15 cellular contexts compared by ENCODE assay signal in the genomic region with DNA sequence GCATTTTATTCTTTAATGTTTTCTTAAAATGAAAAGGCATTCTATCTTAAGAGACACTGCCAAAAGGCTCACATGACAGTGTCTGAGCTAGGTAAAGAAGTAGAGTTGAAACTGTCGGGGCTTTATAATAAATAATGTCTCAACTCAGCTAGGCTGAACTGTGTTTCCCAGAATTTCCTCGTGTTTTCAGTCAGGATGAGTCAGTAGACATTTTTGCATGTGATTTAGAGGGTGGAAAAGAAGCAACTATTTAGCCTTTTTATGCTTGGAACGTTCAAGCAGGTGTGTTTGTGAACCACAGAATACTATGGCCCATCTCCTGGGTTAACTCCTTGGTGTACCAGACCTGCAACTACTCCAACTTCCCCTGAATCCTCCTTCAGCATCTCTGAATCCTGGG. TPM values are rescaled to one million over a fixed set of nuclear protein-coding genes. Genes with fewer than 3 reads are reported as not detected.
DNase-seq lines count a peak whose midpoint lies in the region; ATAC-seq and TF ChIP-seq lines count a peak whose summit lies in the region.
"Had no signal": no experiment of that assay in that cellular context is flagged by ENCODE, and none has a peak within 500 bp of the region (broad histone marks: within the 10 kb centered on the region; RNA-seq: fewer than 3 reads in every experiment).

No MANE protein-coding gene starts in this region.

- TF ChIP-seq CTCF in AG10803 (conservative IDR thresholded peaks at IDR 0.05; ENCODE audit: low read length) (no peak), SK-N-SH (IDR thresholded peaks at IDR 0.05) (no peak), esophagus muscularis mucosa (IDR thresholded peaks at IDR 0.05) (no peak), omental fat pad (IDR thresholded peaks at IDR 0.05) (no peak)

- H3K4me3 ChIP-seq in AG10803 (ENCODE audit: low read length): no peak overlapping the region
- H3K4me3 ChIP-seq in SK-N-SH (ENCODE audit: low read depth in 2 of 2, low read length in 1 of 2): no peak overlapping the region
- H3K4me3 ChIP-seq in esophagus muscularis mucosa: no peak overlapping the region
- H3K4me3 ChIP-seq: HAP-1, lower lobe of right lung, right lobe of liver had no signal

- TF ChIP-seq POLR2A in esophagus muscularis mucosa (IDR thresholded peaks at IDR 0.05; ENCODE audit: low read depth): no peak

- DNase-seq in AG10803 (ENCODE audit: low read depth) (peak; percentile 56), SK-N-SH (no peak), esophagus muscularis mucosa (ENCODE audit: extremely low spot score) (no peak), omental fat pad (ENCODE audit: low spot score) (no peak), DMS 273 treated with DMSO at 0.1 percent for 48 hours (lab: John Stamatoyannopoulos, UW) (no peak), T-helper 2 cell (no peak)
- DNase-seq: activated naive CD4-positive, alpha-beta T cell treated with anti-CD3 and anti-CD28 coated beads, Interleukin-2, amount 50 U/mL, for 16 hours; KBM-7; right lobe of liver; stimulated activated naive B cell treated with anti-CD40 and anti-IgM and Interleukin-4, amounts not matched to agents 10 μg/mL and 1 μg/mL and 100 μg/mL, for 72 hours had no signal

- no peaks in the 10 kb centered on the region for H3K27me3 ChIP-seq in SK-N-SH (ENCODE audit: insufficient read depth)
- H3K27me3 ChIP-seq in esophagus muscularis mucosa: no peaks in the 10 kb centered on the region
- H3K27me3 ChIP-seq: right lobe of liver had no signal

- H4K20me1 ChIP-seq in SK-N-SH (ENCODE audit: insufficient read depth): no peaks in the 10 kb centered on the region

- H3K36me3 ChIP-seq in SK-N-SH (replicated peaks in 1 of 2; ENCODE audit: control insufficient read depth in 1 of 2, insufficient read depth in 2 of 2, low read length in 1 of 2): no peaks in the 10 kb centered on the region
- H3K36me3 ChIP-seq in esophagus muscularis mucosa: no peaks in the 10 kb centered on the region
- H3K36me3 ChIP-seq: HAP-1, lower lobe of right lung, right lobe of liver had no signal

- H3K4me1 ChIP-seq in SK-N-SH (ENCODE audit: control insufficient read depth in 1 of 2, insufficient read depth in 2 of 2, low read depth in 1 of 2, low read length in 1 of 2) (peaks cover 21 to 35% of the 10 kb centered on the region in 2 experiments), esophagus muscularis mucosa (peaks cover 34 to 45% (median 40%) of the 10 kb centered on the region in 4 donors)

- H3K9me2 ChIP-seq in SK-N-SH: no peaks in the 10 kb centered on the region

- TF ChIP-seq EP300 in SK-N-SH (IDR thresholded peaks at IDR 0.05; ENCODE audit: borderline replicate concordance in 1 of 2, low read depth in 1 of 2, low read length in 1 of 2): no peak
- no peak for TF ChIP-seq EP300 in esophagus muscularis mucosa (IDR thresholded peaks at IDR 0.05)

- H3K9me3 ChIP-seq in SK-N-SH (no peaks in the 10 kb centered on the region), esophagus muscularis mucosa (no peaks in the 10 kb centered on the region)
- H3K9me3 ChIP-seq: HAP-1, lower lobe of right lung, right lobe of liver had no signal

- intact Hi-C loops in esophagus muscularis mucosa (cut with DNase I): no loop called here

- POLR2A ChIA-PET in SK-N-SH (lab: Yijun Ruan, JAX): no interaction called here

- 11% methylated on average over 3 of the region's 3 CpGs for WGBS in SK-N-SH (ENCODE audit: low lambda C conversion rate)
- 26% methylated on average over 3 of the region's 3 CpGs for WGBS in esophagus muscularis mucosa

- ATAC-seq in omental fat pad (ENCODE audit: low FRiP score): peak; percentile 73
- no peak for ATAC-seq in GM21619 (IDR thresholded peaks at IDR 0.05; ENCODE audit: unreplicated experiment)
- ATAC-seq in GM18517 (IDR thresholded peaks at IDR 0.05; ENCODE audit: unreplicated experiment): no peak
- ATAC-seq: stimulated activated naive B cell treated with anti-CD40 and anti-IgM and Interleukin-4, amounts not matched to agents 10 μg/mL and 1 μg/mL and 100 μg/mL, for 72 hours had no signal

- H3F3A ChIP-seq in SK-N-SH (replicated peaks; ENCODE audit: insufficient read depth): peaks cover 16% of the 10 kb centered on the region

- CTCF ChIA-PET in SK-N-SH (lab: Yijun Ruan, JAX): interaction anchor here (2.0 kb wide), 1 partner anchor 94 kb away, joined by 7 read pairs; no protein-coding TSS in a partner anchor

- peak overlapping the region; percentile 38; the same call in 1 of the 2 replicates for H3K4me2 ChIP-seq in SK-N-SH

- H2AFZ ChIP-seq in SK-N-SH (ENCODE audit: low read depth): no peak overlapping the region

- no peaks in the 10 kb centered on the region for H3K79me2 ChIP-seq in SK-N-SH (ENCODE audit: insufficient read depth)

- no peak for TF ChIP-seq RAD21 in SK-N-SH (IDR thresholded peaks at IDR 0.05; ENCODE audit: low read length)

- no peak overlapping the region for H3K9ac ChIP-seq in SK-N-SH

- H3K27ac ChIP-seq in SK-N-SH (ENCODE audit: low read depth in 2 of 2, low read length in 1 of 2): peak overlapping the region; percentile 24 to 69; a peak in 2 of 4 replicates
- peak overlapping the region; percentile 3 to 68 (median 46) for H3K27ac ChIP-seq in esophagus muscularis mucosa (replicated peaks in 1 of 4)
- H3K27ac ChIP-seq: lower lobe of right lung, right lobe of liver, VCaP had no signal

TF ChIP-seq in SK-N-SH, 30 proteins besides CTCF, POLR2A, EP300 and RAD21:
- TF ChIP-seq FOSL2 (IDR thresholded peaks at IDR 0.05; ENCODE audit: borderline replicate concordance, low read depth) (peak; percentile 52; the same call in 1 of the 2 replicates), JUND (IDR thresholded peaks at IDR 0.05) (peak; percentile 27; the same call in 1 of the 2 replicates), FOXJ3 (CRISPR knock-in tag; IDR thresholded peaks at IDR 0.05) (no peak), MEF2A (IDR thresholded peaks at IDR 0.05; ENCODE audit: borderline replicate concordance, low read depth) (no peak), GATA2 (CRISPR knock-in tag; IDR thresholded peaks at IDR 0.05) (no peak)
- TF ChIP-seq, protein P1, sequence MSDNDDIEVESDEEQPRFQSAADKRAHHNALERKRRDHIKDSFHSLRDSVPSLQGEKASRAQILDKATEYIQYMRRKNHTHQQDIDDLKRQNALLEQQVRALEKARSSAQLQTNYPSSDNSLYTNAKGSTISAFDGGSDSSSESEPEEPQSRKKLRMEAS (IDR thresholded peaks at IDR 0.05; ENCODE audit: low read depth): peak; percentile 52; the same call in 1 of the 2 replicates
- TF ChIP-seq, protein P2, sequence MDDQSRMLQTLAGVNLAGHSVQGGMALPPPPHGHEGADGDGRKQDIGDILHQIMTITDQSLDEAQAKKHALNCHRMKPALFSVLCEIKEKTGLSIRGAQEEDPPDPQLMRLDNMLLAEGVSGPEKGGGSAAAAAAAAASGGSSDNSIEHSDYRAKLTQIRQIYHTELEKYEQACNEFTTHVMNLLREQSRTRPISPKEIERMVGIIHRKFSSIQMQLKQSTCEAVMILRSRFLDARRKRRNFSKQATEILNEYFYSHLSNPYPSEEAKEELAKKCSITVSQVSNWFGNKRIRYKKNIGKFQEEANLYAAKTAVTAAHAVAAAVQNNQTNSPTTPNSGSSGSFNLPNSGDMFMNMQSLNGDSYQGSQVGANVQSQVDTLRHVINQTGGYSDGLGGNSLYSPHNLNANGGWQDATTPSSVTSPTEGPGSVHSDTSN (IDR thresholded peaks at IDR 0.05): peak; percentile 64

RNA-seq across cellular contexts. Expression of a gene that starts 23.4 kb away (rescaled TPM):
- polyA plus RNA-seq in SK-N-SH (2012; rRNA removed): 43.2 and 63.2 TPM in 2 replicates
- 60.7 and 61.2 TPM in 2 replicates for polyA plus RNA-seq in SK-N-SH (2012; cell fraction: cytosol; rRNA removed)
- 15.3 and 45.5 TPM in 2 replicates for polyA plus RNA-seq in SK-N-SH (2012; cell fraction: nucleus; rRNA removed)
- 10 to 100 TPM; 18.3 to 28.3 (median 24.0) TPM for total RNA-seq in esophagus muscularis mucosa
- total RNA-seq in omental fat pad: 100 to 1,000 TPM in 2 of 4 donors, 10 to 100 TPM in 2; 77.0 to 354 (median 105) TPM

RNA-seq across cellular contexts. Expression of a gene that starts 26.9 kb away (rescaled TPM):
- polyA plus RNA-seq in SK-N-SH (2012; rRNA removed): 0.99 and 1.2 TPM in 2 replicates
- polyA plus RNA-seq in SK-N-SH (2012; cell fraction: cytosol; rRNA removed): 1.7 and 1.8 TPM in 2 replicates
- 0.48 and 1.1 TPM in 2 replicates for polyA plus RNA-seq in SK-N-SH (2012; cell fraction: nucleus; rRNA removed)
- total RNA-seq in esophagus muscularis mucosa: 1 to 10 TPM; 2.2 to 5.0 (median 3.3) TPM
- 10 to 100 TPM in 1 of 4 donors, 1 to 10 TPM in 3; 2.3 to 17.0 (median 3.4) TPM for total RNA-seq in omental fat pad

RNA-seq across cellular contexts. Expression of a gene that starts 52.9 kb away (rescaled TPM):
- polyA plus RNA-seq in SK-N-SH (2012; rRNA removed): 3.2 and 4.0 TPM in 2 replicates
- 5.0 and 5.2 TPM in 2 replicates for polyA plus RNA-seq in SK-N-SH (2012; cell fraction: cytosol; rRNA removed)
- polyA plus RNA-seq in SK-N-SH (2012; cell fraction: nucleus; rRNA removed): 0.95 and 1.5 TPM in 2 replicates
- 1 to 10 TPM; 7.8 to 9.8 (median 8.8) TPM for total RNA-seq in esophagus muscularis mucosa
- total RNA-seq in omental fat pad: 10 to 100 TPM in 3 of 4 donors, 1 to 10 TPM in 1; 9.2 to 58.5 (median 17.2) TPM
